In genomic region chr5:170184007-170184687, GRCh38 we compare ENCODE assay signal across 8 cellular contexts. TPM values are rescaled to one million over a fixed set of nuclear protein-coding genes. Genes with fewer than 3 reads are reported as not detected.
A peak's percentile ranks its signal among the peaks of the same experiment; 100 is the strongest.
DNase-seq lines count a peak whose midpoint lies in the region; ATAC-seq and FAIRE-seq lines count a peak whose summit lies in the region.

No MANE protein-coding gene starts in this region.

- no peaks in the 10 kb centered on the region for H3K36me3 Mint-ChIP-seq in CD4-positive, CD25-positive, alpha-beta regulatory T cell
- no peaks in the 10 kb centered on the region for H3K36me3 Mint-ChIP-seq in activated naive CD8-positive, alpha-beta T cell treated with anti-CD3 and anti-CD28 coated beads, Interleukin-2, amount 50 U/mL, for 24 hours (ENCODE audit: low read depth)

- H3K4me3 ChIP-seq in CD4-positive, CD25-positive, alpha-beta regulatory T cell (ENCODE audit: low read depth, low read length): no peak overlapping the region

- no peak for FAIRE-seq in RCC 7860 (lab: Jason Lieb, UNC)

- DNase-seq in CD4-positive, CD25-positive, alpha-beta regulatory T cell: peak in 2 of 3 donors; percentile 8 to 36
- DNase-seq in RCC 7860 (ENCODE audit: low spot score): peak; percentile 43
- DNase-seq in activated naive CD8-positive, alpha-beta T cell treated with anti-CD3 and anti-CD28 coated beads, Interleukin-2, amount 50 U/mL, for 24 hours: peak; percentile 66
- DNase-seq in left cardiac atrium: peak; percentile 63
- peak; percentile 19 for DNase-seq in putamen (ENCODE audit: low spot score)

- intact Hi-C loops in left cardiac atrium (cut with DNase I): loop anchor here (1.0 to 2.0 kb wide), 2 partner anchors 83 to 84 kb away; no protein-coding TSS in a partner anchor

- H3K27me3 ChIP-seq in CD4-positive, CD25-positive, alpha-beta regulatory T cell (ENCODE audit: control insufficient read depth, insufficient read depth, low read length): no peaks in the 10 kb centered on the region

- H3K27ac Mint-ChIP-seq in CD4-positive, CD25-positive, alpha-beta regulatory T cell: no peak overlapping the region
- H3K27ac Mint-ChIP-seq in activated naive CD8-positive, alpha-beta T cell treated with anti-CD3 and anti-CD28 coated beads, Interleukin-2, amount 50 U/mL, for 24 hours: no peak overlapping the region

- no peak for ATAC-seq in CD4-positive, CD25-positive, alpha-beta regulatory T cell (ENCODE audit: low read depth in 2 of 2)
- ATAC-seq in GM18909 (IDR thresholded peaks at IDR 0.05; ENCODE audit: poor library complexity, unreplicated experiment) (peak; percentile 78), HG03442 (IDR thresholded peaks at IDR 0.05; ENCODE audit: unreplicated experiment) (peak; percentile 78), left cardiac atrium (peak; percentile 87 to 89), GM18858 (IDR thresholded peaks at IDR 0.05; ENCODE audit: unreplicated experiment) (no peak)
- ATAC-seq in activated naive CD8-positive, alpha-beta T cell treated with anti-CD3 and anti-CD28 coated beads, Interleukin-2, amount 50 U/mL, for 24 hours: peak; percentile 78

- peaks cover 22% of the 10 kb centered on the region for H3K27me3 Mint-ChIP-seq in CD4-positive, CD25-positive, alpha-beta regulatory T cell
- H3K27me3 Mint-ChIP-seq in activated naive CD8-positive, alpha-beta T cell treated with anti-CD3 and anti-CD28 coated beads, Interleukin-2, amount 50 U/mL, for 24 hours: no peaks in the 10 kb centered on the region

- no peaks in the 10 kb centered on the region for H3K9me3 Mint-ChIP-seq in CD4-positive, CD25-positive, alpha-beta regulatory T cell
- no peaks in the 10 kb centered on the region for H3K9me3 Mint-ChIP-seq in activated naive CD8-positive, alpha-beta T cell treated with anti-CD3 and anti-CD28 coated beads, Interleukin-2, amount 50 U/mL, for 24 hours

- H3K4me1 Mint-ChIP-seq in CD4-positive, CD25-positive, alpha-beta regulatory T cell: no peaks in the 10 kb centered on the region
- H3K4me1 Mint-ChIP-seq in activated naive CD8-positive, alpha-beta T cell treated with anti-CD3 and anti-CD28 coated beads, Interleukin-2, amount 50 U/mL, for 24 hours: no peaks in the 10 kb centered on the region

- H3K4me1 ChIP-seq in CD4-positive, CD25-positive, alpha-beta regulatory T cell (ENCODE audit: control insufficient read depth, insufficient read depth, low read length, poor library complexity, severe bottlenecking): no peaks in the 10 kb centered on the region

- H3K4me3 Mint-ChIP-seq in CD4-positive, CD25-positive, alpha-beta regulatory T cell: no peak overlapping the region
- no peak overlapping the region for H3K4me3 Mint-ChIP-seq in activated naive CD8-positive, alpha-beta T cell treated with anti-CD3 and anti-CD28 coated beads, Interleukin-2, amount 50 U/mL, for 24 hours

- H3K27ac ChIP-seq in CD4-positive, CD25-positive, alpha-beta regulatory T cell (ENCODE audit: insufficient read depth, low read length, poor library complexity, severe bottlenecking): no peak overlapping the region

- no peaks in the 10 kb centered on the region for H3K36me3 ChIP-seq in CD4-positive, CD25-positive, alpha-beta regulatory T cell (ENCODE audit: control insufficient read depth, insufficient read depth, low read length)

- H3K9me3 ChIP-seq in CD4-positive, CD25-positive, alpha-beta regulatory T cell (ENCODE audit: control insufficient read depth in 2 of 2, low read length in 2 of 2): no peaks in the 10 kb centered on the region

RNA-seq across cellular contexts. Expression of gene C5orf58, which starts 48.6 kb away (rescaled TPM):
- not detected for total RNA-seq in CD4-positive, CD25-positive, alpha-beta regulatory T cell
- polyA plus RNA-seq in CD4-positive, CD25-positive, alpha-beta regulatory T cell: 1 to 10 TPM in 1 of 4 donors, under 1 TPM in 3; 0.44 to 1.1 (median 0.69) TPM
- total RNA-seq in left cardiac atrium: not detected

Comparison
In these comparisons a context has a peak if more than half of its experiments do, and no peak if none do; other contexts are left out.
1. ATAC-seq: peak in GM18909 (single experiment), HG03442 (single experiment), activated naive CD8-positive, alpha-beta T cell treated with anti-CD3 and anti-CD28 coated beads, Interleukin-2, amount 50 U/mL, for 24 hours (single experiment) and left cardiac atrium (2 of 2); none in CD4-positive, CD25-positive, alpha-beta regulatory T cell (0 of 2) and GM18858 (single experiment).
2. Peak in every context shown above with its lines, with median percentiles within 50 percentile points of each other: DNase-seq.